Comparison of ENCODE assay signal across 24 cellular contexts in the genomic region with DNA sequence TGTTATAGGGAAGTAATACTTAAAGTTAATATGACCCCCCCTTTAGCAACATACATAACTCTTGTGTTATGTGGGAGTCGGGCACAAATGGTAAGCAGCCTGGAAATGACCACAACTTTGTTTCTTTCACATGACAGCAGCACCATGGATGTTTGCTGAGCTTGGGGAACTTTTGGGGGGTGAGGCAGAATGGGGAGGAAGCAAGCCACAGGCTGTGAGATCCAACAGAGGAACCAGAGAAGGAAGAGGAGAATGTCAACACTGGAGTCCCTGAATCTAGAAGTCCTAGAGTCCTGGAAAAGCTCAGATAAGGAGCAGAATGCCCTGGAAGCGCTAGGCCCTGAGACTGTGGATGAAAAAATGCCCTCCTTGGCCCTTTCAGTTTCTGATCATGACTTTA. TPM values are rescaled to one million over a fixed set of nuclear protein-coding genes. Genes with fewer than 3 reads are reported as not detected.
"Had no signal": no experiment of that assay in that cellular context is flagged by ENCODE, and none has a peak within 500 bp of the region (broad histone marks: within the 10 kb centered on the region; RNA-seq: fewer than 3 reads in every experiment).

No MANE protein-coding gene starts in this region.

- H2AFZ ChIP-seq: PC-9 had no signal

- ATAC-seq: activated naive CD4-positive, alpha-beta T cell treated with anti-CD3 and anti-CD28 coated beads, Interleukin-2, amount 50 U/mL, for 72 hours; activated T-cell treated with anti-CD3 and anti-CD28 coated beads, Interleukin-2, amount 50 U/mL, for 4 hours; Right ventricle myocardium inferior; T-cell had no signal

- H3K4me3 ChIP-seq: MG63, PC-9, SK-N-MC had no signal

- H3K4me2 ChIP-seq: PC-9 had no signal

- H3K36me3 ChIP-seq: MG63 had no signal

- H3K9me3 ChIP-seq: MG63 had no signal

- DNase-seq: activated CD4-positive, alpha-beta memory T cell treated with anti-CD3 and anti-CD28 coated beads for 36 hours; activated CD4-positive, alpha-beta T cell treated with anti-CD3 and anti-CD28 coated beads, Interleukin-2, amount 10 ng/mL, durations not matched to agents 7 days and 5 days; activated CD4-positive, CD25-positive, alpha-beta regulatory T cell; activated CD8-positive, alpha-beta memory T cell treated with anti-CD3 and anti-CD28 coated beads for 24 hours; activated effector memory CD4-positive, alpha-beta T cell treated with anti-CD3 and anti-CD28 coated beads, Interleukin-2, amount 50 U/mL, for 16 hours; activated naive CD4-positive, alpha-beta T cell treated with Interleukin-2 at 50 U/mL for 16 hours; activated T-cell treated with anti-CD3 and anti-CD28 coated beads, Interleukin-2, amount 50 U/mL, for 4 hours; cerebellar nuclear complex; MG63; NCI-H1092 treated with DMSO at 0.1 percent for 48 hours; NCI-H1417 treated with DMSO at 0.1 percent for 48 hours; NCI-H1694 treated with DMSO at 0.1 percent for 48 hours; NCI-H2029 treated with DMSO at 0.1 percent for 48 hours; NCI-H510A treated with DMSO at 0.1 percent for 48 hours; NCI-H69; PC-9; T-cell; T-helper 2 cell; T1000 had no signal

- H3K27ac ChIP-seq: PC-9, SK-N-MC, VCaP had no signal

RNA-seq across cellular contexts. Expression of a gene that starts 38.9 kb away (rescaled TPM):
- total RNA-seq: activated CD4-positive, alpha-beta T cell treated with anti-CD3 and anti-CD28 coated beads, Interleukin-2, amount 10 ng/mL, durations not matched to agents 7 days and 5 days; RPMI7951 had no signal

RNA-seq across cellular contexts. Expression of a gene that starts 40.2 kb away (rescaled TPM):
- total RNA-seq: PC-9, Right ventricle myocardium inferior had no signal
